In the genomic region with DNA sequence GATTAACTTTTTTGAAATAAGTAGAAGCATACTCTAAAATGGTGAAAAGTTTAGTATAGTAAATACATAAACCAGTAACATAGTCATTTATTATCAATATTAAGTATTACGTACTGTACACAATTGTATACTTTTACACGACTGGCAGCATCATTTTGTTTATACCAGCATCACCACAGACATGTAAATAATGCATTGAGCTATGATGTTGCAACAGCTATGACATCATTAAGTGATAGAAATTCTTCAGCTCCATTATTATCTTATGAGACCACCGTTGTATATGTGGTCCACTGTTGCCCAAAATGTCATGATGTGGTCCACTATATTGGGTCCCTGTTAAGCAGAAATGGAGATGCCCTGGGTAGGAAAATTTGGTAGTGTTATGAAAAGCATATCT, we compare ENCODE assay signal across 29 cellular contexts. TPM values are rescaled to one million over a fixed set of nuclear protein-coding genes. Genes with fewer than 3 reads are reported as not detected.
"Had no signal": no experiment of that assay in that cellular context is flagged by ENCODE, and none has a peak within 500 bp of the region (broad histone marks: within the 10 kb centered on the region; RNA-seq: fewer than 3 reads in every experiment).

No MANE protein-coding gene starts in this region.

- H3K27me3 ChIP-seq: Peyer's patch, SJCRH30 had no signal

- H3K4me2 ChIP-seq: SK-N-SH had no signal

- H3K9ac ChIP-seq: SK-N-SH had no signal

- H3K27ac ChIP-seq: Peyer's patch, RWPE1, SJCRH30, VCaP had no signal

- H3K9me3 ChIP-seq: Peyer's patch, SJCRH30, SK-N-SH had no signal

- H3K4me3 ChIP-seq: Peyer's patch, SJCRH30 had no signal

- DNase-seq: activated CD4-positive, alpha-beta memory T cell treated with anti-CD3 and anti-CD28 coated beads for 36 hours; activated CD4-positive, alpha-beta T cell treated with anti-CD3 and anti-CD28 coated beads, Interleukin-2, amount 10 ng/mL, durations not matched to agents 7 days and 5 days; activated CD4-positive, CD25-positive, alpha-beta regulatory T cell; activated gamma-delta T cell; activated naive CD4-positive, alpha-beta T cell treated with anti-CD3 and anti-CD28 coated beads for 36 hours; activated T-cell treated with anti-CD3 and anti-CD28 coated beads for 4 hours; activated T-cell treated with anti-CD3 and anti-CD28 coated beads, Interleukin-2, amount 50 U/mL, for 48 hours; anterior cingulate cortex; Kasumi-1; KBM-7; NCI-H1092; NCI-H1417; NCI-H1930; NCI-H2107; NCI-H345; NCI-H510A; NCI-H69; Peyer's patch; Right ventricle myocardium superior; SJCRH30; SK-N-SH; T-helper 1 cell had no signal

- H3K36me3 ChIP-seq: Peyer's patch, SJCRH30 had no signal

- H3K4me1 ChIP-seq: Peyer's patch, SJCRH30 had no signal

RNA-seq across cellular contexts. Expression of a gene that starts 51.3 kb away (rescaled TPM):
- total RNA-seq: activated CD4-positive, alpha-beta memory T cell treated with anti-CD3 and anti-CD28 coated beads for 36 hours; activated CD4-positive, alpha-beta T cell treated with anti-CD3 and anti-CD28 coated beads, Interleukin-2, amount 10 ng/mL, durations not matched to agents 7 days and 5 days; activated CD8-positive, alpha-beta memory T cell treated with anti-CD3 and anti-CD28 coated beads for 36 hours; activated naive CD4-positive, alpha-beta T cell treated with anti-CD3 and anti-CD28 coated beads for 36 hours; activated T-helper 17 cell treated with anti-CD3 and anti-CD28 coated beads, Interleukin-2, amount 50 U/mL, for 72 hours; cardiac septum; Peyer's patch; Right ventricle myocardium superior; SJCRH30; T-helper 2 cell treated with Interferon-gamma antibody and Interleukin-4, amounts not matched to agents 100 ng/mL and 5 ng/mL, for 36 hours had no signal
- polyA plus RNA-seq: adipose tissue, SK-N-SH had no signal
